31 cellular contexts compared by ENCODE assay signal in genomic region chr15:94312946-94313345, GRCh38.
A peak's percentile ranks its signal among the peaks of the same experiment; 100 is the strongest.
DNase-seq lines count a peak whose midpoint lies in the region; TF ChIP-seq lines count a peak whose summit lies in the region.
"Had no signal": no experiment of that assay in that cellular context is flagged by ENCODE, and none has a peak within 500 bp of the region (broad histone marks: within the 10 kb centered on the region; RNA-seq: fewer than 3 reads in every experiment).

No MANE protein-coding gene starts in this region.

- no peaks in the 10 kb centered on the region for H3K9me3 ChIP-seq in testis
- H3K9me3 ChIP-seq: right lobe of liver, SJSA1, stomach, tibial artery had no signal

- H3K4me3 ChIP-seq in testis, result no peak overlapping the region
- H3K4me3 ChIP-seq: BLaER1, cardiac muscle cell, coronary artery, heart left ventricle, right lobe of liver, SJSA1, stomach, tibial artery had no signal

- H3K4me1 Mint-ChIP-seq in immature natural killer cell, result peaks cover 66 to 87% of the 10 kb centered on the region in 2 donors

- 79 to 88% methylated on average over 5 of the region's 5 CpGs for WGBS in testis, 2 donors

- DNase-seq in AG20443 (ENCODE audit: low spot score) (peak; percentile 14), M059J (ENCODE audit: low read depth) (peak; percentile 4), astrocyte of the hippocampus (ENCODE audit: low read depth, low spot score) (peak; percentile 45), immature natural killer cell (no peak), activated gamma-delta T cell (lab: John Stamatoyannopoulos, UW) (no peak), NCI-H1048 (lab: John Stamatoyannopoulos, UW) (no peak), DMS79 treated with DMSO at 0.1 percent for 48 hours (lab: John Stamatoyannopoulos, UW) (no peak), testis (no peak)
- DNase-seq: ACHN; activated CD4-positive, alpha-beta T cell treated with anti-CD3 and anti-CD28 coated beads, Interleukin-2, amount 50 U/mL, for 4 hours; activated CD4-positive, CD25-positive, alpha-beta regulatory T cell; activated naive CD4-positive, alpha-beta T cell treated with Interleukin-2 at 50 U/mL for 16 hours; amniotic stem cell; effector CD8-positive, alpha-beta T cell; foreskin fibroblast; heart left ventricle; kidney; left ventricle myocardium superior; NCI-H446 treated with DMSO at 0.1 percent for 48 hours; NCI-H82; right lobe of liver; stimulated activated CD4-positive, alpha-beta T cell treated with anti-CD3 and anti-CD28 coated beads, Interleukin-12 subunit alpha, Interleukin-12 subunit beta, amount 100 ng/mL, for 4 hours; stimulated activated CD4-positive, alpha-beta T cell treated with anti-CD3 and anti-CD28 coated beads, Interleukin-4, amount 100 ng/mL, for 1 hour; stomach; T-helper 1 cell; tibial artery had no signal

- no peaks in the 10 kb centered on the region for H3K27me3 ChIP-seq in testis
- H3K27me3 ChIP-seq: BLaER1, cardiac muscle cell, right lobe of liver, SJSA1, stomach, tibial artery had no signal

- H3K4me1 ChIP-seq in testis, result no peaks in the 10 kb centered on the region
- H3K4me1 ChIP-seq: BLaER1, heart left ventricle, right lobe of liver, SJSA1, stomach, tibial artery had no signal

- no peaks in the 10 kb centered on the region for H3K9me3 Mint-ChIP-seq in immature natural killer cell

- H3K27me3 Mint-ChIP-seq in immature natural killer cell (ENCODE audit: low read depth in 3 of 3), result peaks cover 0 to 12% (median 2%) of the 10 kb centered on the region in 3 donors

- no peak overlapping the region for H3K4me3 Mint-ChIP-seq in immature natural killer cell

- TF ChIP-seq CTCF in testis (IDR thresholded peaks at IDR 0.05), result no peak

- peak overlapping the region in 5 of 6 donors; percentile 53 to 71 (median 63) for H3K27ac Mint-ChIP-seq in immature natural killer cell

- intact Hi-C loops in testis (cut with DNase I; ENCODE audit: low total_unique reads), result no loop called here

- no peak for TF ChIP-seq POLR2A in testis (IDR thresholded peaks at IDR 0.05)

- H3K36me3 Mint-ChIP-seq in immature natural killer cell, result peaks cover 33 to 46% (median 34%) of the 10 kb centered on the region in 3 donors

- no peaks in the 10 kb centered on the region for H3K36me3 ChIP-seq in testis (ENCODE audit: low read depth, missing control alignments)
- H3K36me3 ChIP-seq: cardiac muscle cell, heart left ventricle, right lobe of liver, SJSA1, tibial artery had no signal

- no peak overlapping the region for H3K27ac ChIP-seq in testis
- H3K27ac ChIP-seq: BLaER1, cardiac muscle cell, coronary artery, epithelial cell of prostate, heart left ventricle, right lobe of liver, SJSA1, stomach, tibial artery had no signal

Comparison
In these comparisons a context has a peak if more than half of its experiments do, and no peak if none do; other contexts are left out.
1. DNase-seq: peak in AG20443 (single experiment), M059J (single experiment) and astrocyte of the hippocampus (single experiment); none in immature natural killer cell (0 of 3), activated gamma-delta T cell (single experiment), NCI-H1048 (single experiment), DMS79 treated with DMSO at 0.1 percent for 48 hours (single experiment) and testis (single experiment).